Comparison of ENCODE assay signal across 26 cellular contexts in genomic region chr10:33236916-33237315, GRCh38.
DNase-seq lines count a peak whose midpoint lies in the region; ATAC-seq and TF ChIP-seq lines count a peak whose summit lies in the region.
"Had no signal": no experiment of that assay in that cellular context is flagged by ENCODE, and none has a peak within 500 bp of the region (broad histone marks: within the 10 kb centered on the region; RNA-seq: fewer than 3 reads in every experiment).

No MANE protein-coding gene starts in this region.

- peak overlapping the region; percentile 41 for H3K27ac Mint-ChIP-seq in stimulated activated naive CD8-positive, alpha-beta T cell treated with anti-CD3 and anti-CD28 coated beads, Interleukin-15, Interleukin-2, amounts not matched to agents 100 ng/mL and 50 ng/mL, for 24 hours
- no peak overlapping the region for H3K27ac Mint-ChIP-seq in stimulated activated naive CD8-positive, alpha-beta T cell treated with anti-CD3 and anti-CD28 coated beads, Interleukin-15, amount 100 ng/mL, for 72 hours
- peak overlapping the region; percentile 88 for H3K27ac Mint-ChIP-seq in chondrocyte (ENCODE audit: unreplicated experiment)
- H3K27ac Mint-ChIP-seq in nephron = peak overlapping the region; percentile 83 to 88 (median 85)
- no peak overlapping the region for H3K27ac Mint-ChIP-seq in activated CD4-positive, alpha-beta memory T cell treated with anti-CD3 and anti-CD28 coated beads for 36 hours
- H3K27ac Mint-ChIP-seq: activated CD4-positive, alpha-beta T cell treated with anti-CD3 and anti-CD28 coated beads, Interleukin-2, amount 10 ng/mL, durations not matched to agents 24 days and 14 days; activated naive CD4-positive, alpha-beta T cell treated with anti-CD3 and anti-CD28 coated beads, Interleukin-2, amount 10 ng/mL, durations not matched to agents 7 days and 5 days; activated T-helper 1 cell treated with anti-CD3 and anti-CD28 coated beads, Interleukin-12 subunit alpha, Interleukin-12 subunit beta, Interleukin-2, Interleukin-4 antibody, amounts not matched to agents 30 ng/mL and 10 ng/mL and 1 ng/mL, durations not matched to agents 14 hours and 24 hours and 36 hours had no signal

- H3K4me3 ChIP-seq in H7 (ENCODE audit: insufficient read depth, low read depth, low read length) = no peak overlapping the region
- H3K4me3 ChIP-seq: BLaER1 treated with 17β-estradiol and CSF1 and Interleukin-3, amounts not matched to agents 10 nM and 100 nM; dorsolateral prefrontal cortex; hepatocyte; left lung; mucosa of descending colon had no signal

- H3K9me3 Mint-ChIP-seq in stimulated activated naive CD8-positive, alpha-beta T cell treated with anti-CD3 and anti-CD28 coated beads, Interleukin-15, Interleukin-2, amounts not matched to agents 100 ng/mL and 50 ng/mL, for 24 hours = no peaks in the 10 kb centered on the region
- H3K9me3 Mint-ChIP-seq in stimulated activated naive CD8-positive, alpha-beta T cell treated with anti-CD3 and anti-CD28 coated beads, Interleukin-15, amount 100 ng/mL, for 72 hours = no peaks in the 10 kb centered on the region
- H3K9me3 Mint-ChIP-seq in chondrocyte (ENCODE audit: low read depth) (no peaks in the 10 kb centered on the region), nephron (no peaks in the 10 kb centered on the region)
- H3K9me3 Mint-ChIP-seq in activated CD4-positive, alpha-beta memory T cell treated with anti-CD3 and anti-CD28 coated beads for 36 hours = no peaks in the 10 kb centered on the region
- H3K9me3 Mint-ChIP-seq: activated CD4-positive, alpha-beta T cell treated with anti-CD3 and anti-CD28 coated beads, Interleukin-2, amount 10 ng/mL, durations not matched to agents 24 days and 14 days; activated naive CD4-positive, alpha-beta T cell treated with anti-CD3 and anti-CD28 coated beads, Interleukin-2, amount 10 ng/mL, durations not matched to agents 7 days and 5 days; activated T-helper 1 cell treated with anti-CD3 and anti-CD28 coated beads, Interleukin-12 subunit alpha, Interleukin-12 subunit beta, Interleukin-2, Interleukin-4 antibody, amounts not matched to agents 30 ng/mL and 10 ng/mL and 1 ng/mL, durations not matched to agents 14 hours and 24 hours and 36 hours had no signal

- TF ChIP-seq CTCF in chondrocyte (IDR thresholded peaks at IDR 0.05) = no peak
- TF ChIP-seq CTCF in nephron (IDR thresholded peaks at IDR 0.05; ENCODE audit: unreplicated experiment in 3 of 3) = no peak

- H3K27me3 Mint-ChIP-seq in stimulated activated naive CD8-positive, alpha-beta T cell treated with anti-CD3 and anti-CD28 coated beads, Interleukin-15, Interleukin-2, amounts not matched to agents 100 ng/mL and 50 ng/mL, for 24 hours = peaks cover 13% of the 10 kb centered on the region
- H3K27me3 Mint-ChIP-seq in stimulated activated naive CD8-positive, alpha-beta T cell treated with anti-CD3 and anti-CD28 coated beads, Interleukin-15, amount 100 ng/mL, for 72 hours = peaks cover 19% of the 10 kb centered on the region
- H3K27me3 Mint-ChIP-seq in chondrocyte (ENCODE audit: low read depth) (no peaks in the 10 kb centered on the region), nephron (ENCODE audit: low read depth) (no peaks in the 10 kb centered on the region)
- H3K27me3 Mint-ChIP-seq in activated CD4-positive, alpha-beta memory T cell treated with anti-CD3 and anti-CD28 coated beads for 36 hours = peaks cover 13% of the 10 kb centered on the region

- POLR2A ChIA-PET in activated CD4-positive, alpha-beta memory T cell treated with anti-CD3 and anti-CD28 coated beads for 36 hours (lab: Charles Lee) = no interaction called here

- intact Hi-C loops in activated CD4-positive, alpha-beta memory T cell treated with anti-CD3 and anti-CD28 coated beads for 36 hours (cut with micrococcal nuclease) = no loop called here

- DNase-seq in stimulated activated naive CD8-positive, alpha-beta T cell treated with anti-CD3 and anti-CD28 coated beads, Interleukin-15, amount 100 ng/mL, for 72 hours = no peak
- no peak for DNase-seq in chondrocyte (ENCODE audit: low spot score)
- DNase-seq in retina = no peak
- no peak for DNase-seq in activated CD4-positive, alpha-beta memory T cell treated with anti-CD3 and anti-CD28 coated beads for 36 hours
- DNase-seq in cerebellar nuclear complex (lab: John Stamatoyannopoulos, UW) = no peak
- DNase-seq in H7 = no peak
- DNase-seq: activated CD4-positive, alpha-beta T cell treated with anti-CD3 and anti-CD28 coated beads, Interleukin-2, amount 10 ng/mL, durations not matched to agents 24 days and 14 days; activated naive CD4-positive, alpha-beta T cell treated with anti-CD3 and anti-CD28 coated beads, Interleukin-2, amount 10 ng/mL, durations not matched to agents 7 days and 5 days; amniotic stem cell; central memory CD4-positive, alpha-beta T cell; dorsolateral prefrontal cortex; HCEC 1CT; left lung; mucosa of descending colon; NCI-H187 treated with DMSO at 0.1 percent for 48 hours; NCI-H526 treated with DMSO at 0.1 percent for 48 hours; posterior cingulate gyrus; stimulated activated CD4-positive, alpha-beta T cell treated with anti-CD3 and anti-CD28 coated beads, Interleukin-1b, Interleukin-23, amount 100 ng/mL, for 48 hours; substantia nigra; WERI-Rb-1 had no signal

- H3K4me3 Mint-ChIP-seq in stimulated activated naive CD8-positive, alpha-beta T cell treated with anti-CD3 and anti-CD28 coated beads, Interleukin-15, Interleukin-2, amounts not matched to agents 100 ng/mL and 50 ng/mL, for 24 hours = no peak overlapping the region
- no peak overlapping the region for H3K4me3 Mint-ChIP-seq in stimulated activated naive CD8-positive, alpha-beta T cell treated with anti-CD3 and anti-CD28 coated beads, Interleukin-15, amount 100 ng/mL, for 72 hours
- H3K4me3 Mint-ChIP-seq in chondrocyte (ENCODE audit: unreplicated experiment) = no peak overlapping the region
- H3K4me3 Mint-ChIP-seq in nephron = no peak overlapping the region
- no peak overlapping the region for H3K4me3 Mint-ChIP-seq in activated CD4-positive, alpha-beta memory T cell treated with anti-CD3 and anti-CD28 coated beads for 36 hours
- H3K4me3 Mint-ChIP-seq: activated CD4-positive, alpha-beta T cell treated with anti-CD3 and anti-CD28 coated beads, Interleukin-2, amount 10 ng/mL, durations not matched to agents 24 days and 14 days; activated naive CD4-positive, alpha-beta T cell treated with anti-CD3 and anti-CD28 coated beads, Interleukin-2, amount 10 ng/mL, durations not matched to agents 7 days and 5 days; activated T-helper 1 cell treated with anti-CD3 and anti-CD28 coated beads, Interleukin-12 subunit alpha, Interleukin-12 subunit beta, Interleukin-2, Interleukin-4 antibody, amounts not matched to agents 30 ng/mL and 10 ng/mL and 1 ng/mL, durations not matched to agents 14 hours and 24 hours and 36 hours; neural crest cell had no signal

- H3K36me3 ChIP-seq in H7 (replicated peaks; ENCODE audit: control insufficient read depth, insufficient read depth, low read length) = no peaks in the 10 kb centered on the region
- H3K36me3 ChIP-seq: left lung, WERI-Rb-1 had no signal

- no peaks in the 10 kb centered on the region for H3K27me3 ChIP-seq in H7 (ENCODE audit: control insufficient read depth, insufficient read depth, low read length)
- H3K27me3 ChIP-seq: BLaER1 treated with 17β-estradiol and CSF1 and Interleukin-3, amounts not matched to agents 10 nM and 100 nM; hepatocyte; left lung had no signal

- CTCF ChIA-PET in activated CD4-positive, alpha-beta memory T cell treated with anti-CD3 and anti-CD28 coated beads for 36 hours (lab: Charles Lee) = no interaction called here

- no peak for ATAC-seq in stimulated activated naive CD8-positive, alpha-beta T cell treated with anti-CD3 and anti-CD28 coated beads, Interleukin-15, amount 100 ng/mL, for 72 hours
- ATAC-seq: mucosa of descending colon had no signal

- no peaks in the 10 kb centered on the region for H3K4me1 Mint-ChIP-seq in stimulated activated naive CD8-positive, alpha-beta T cell treated with anti-CD3 and anti-CD28 coated beads, Interleukin-15, Interleukin-2, amounts not matched to agents 100 ng/mL and 50 ng/mL, for 24 hours (ENCODE audit: low read depth)
- H3K4me1 Mint-ChIP-seq in stimulated activated naive CD8-positive, alpha-beta T cell treated with anti-CD3 and anti-CD28 coated beads, Interleukin-15, amount 100 ng/mL, for 72 hours = no peaks in the 10 kb centered on the region
- H3K4me1 Mint-ChIP-seq in chondrocyte (ENCODE audit: low read depth) (peaks cover 89% of the 10 kb centered on the region), nephron (peaks cover 69% of the 10 kb centered on the region)
- no peaks in the 10 kb centered on the region for H3K4me1 Mint-ChIP-seq in activated CD4-positive, alpha-beta memory T cell treated with anti-CD3 and anti-CD28 coated beads for 36 hours (ENCODE audit: low read depth)
- H3K4me1 Mint-ChIP-seq: activated CD4-positive, alpha-beta T cell treated with anti-CD3 and anti-CD28 coated beads, Interleukin-2, amount 10 ng/mL, durations not matched to agents 24 days and 14 days; activated naive CD4-positive, alpha-beta T cell treated with anti-CD3 and anti-CD28 coated beads, Interleukin-2, amount 10 ng/mL, durations not matched to agents 7 days and 5 days had no signal

- no peaks in the 10 kb centered on the region for H3K36me3 Mint-ChIP-seq in stimulated activated naive CD8-positive, alpha-beta T cell treated with anti-CD3 and anti-CD28 coated beads, Interleukin-15, Interleukin-2, amounts not matched to agents 100 ng/mL and 50 ng/mL, for 24 hours (ENCODE audit: low read depth)
- H3K36me3 Mint-ChIP-seq in chondrocyte (ENCODE audit: low read depth) (peaks cover 5% of the 10 kb centered on the region), nephron (ENCODE audit: low read depth) (peaks cover 61% of the 10 kb centered on the region)
- no peaks in the 10 kb centered on the region for H3K36me3 Mint-ChIP-seq in activated CD4-positive, alpha-beta memory T cell treated with anti-CD3 and anti-CD28 coated beads for 36 hours
- H3K36me3 Mint-ChIP-seq: activated naive CD4-positive, alpha-beta T cell treated with anti-CD3 and anti-CD28 coated beads, Interleukin-2, amount 10 ng/mL, durations not matched to agents 7 days and 5 days had no signal

Comparison
In these comparisons a context has a peak if more than half of its experiments do, and no peak if none do; other contexts are left out.
1. H3K27ac Mint-ChIP-seq: peak in stimulated activated naive CD8-positive, alpha-beta T cell treated with anti-CD3 and anti-CD28 coated beads, Interleukin-15, Interleukin-2, amounts not matched to agents 100 ng/mL and 50 ng/mL, for 24 hours (single experiment), chondrocyte (single experiment) and nephron (3 of 3); none in stimulated activated naive CD8-positive, alpha-beta T cell treated with anti-CD3 and anti-CD28 coated beads, Interleukin-15, amount 100 ng/mL, for 72 hours (0 of 2) and activated CD4-positive, alpha-beta memory T cell treated with anti-CD3 and anti-CD28 coated beads for 36 hours (single experiment).